In genomic region chr11:43923327-43924111, GRCh38 we compare ENCODE assay signal across 10 cellular contexts.
DNase-seq lines count a peak whose midpoint lies in the region; ATAC-seq and TF ChIP-seq lines count a peak whose summit lies in the region.
"Had no signal": no experiment of that assay in that cellular context is flagged by ENCODE, and none has a peak within 500 bp of the region (broad histone marks: within the 10 kb centered on the region; RNA-seq: fewer than 3 reads in every experiment).

No MANE protein-coding gene starts in this region.

- H3K4me3 ChIP-seq in WERI-Rb-1 (ENCODE audit: low read depth, low read length) = no peak overlapping the region

- H3K27ac ChIP-seq in WERI-Rb-1 = no peak overlapping the region

- no peaks in the 10 kb centered on the region for H3K27me3 ChIP-seq in WERI-Rb-1 (ENCODE audit: insufficient read depth, low read depth, severe bottlenecking)

- TF ChIP-seq CTCF in GM13977 (IDR thresholded peaks at IDR 0.05; ENCODE audit: extremely low read depth, insufficient read depth, missing control alignments) = no peak
- TF ChIP-seq CTCF in WERI-Rb-1 (IDR thresholded peaks at IDR 0.05; ENCODE audit: low read depth, low read length) = no peak

- H3K36me3 ChIP-seq in WERI-Rb-1 = peaks cover 10% of the 10 kb centered on the region

- no peaks in the 10 kb centered on the region for H3K9me3 ChIP-seq in WERI-Rb-1 (ENCODE audit: severe bottlenecking)

- in situ Hi-C loops in GM13977 (cut with MboI; ENCODE audit: low pct_unique_long_range_greater_than_20kb, low sequenced_read_pairs, unreplicated experiment) = no loop called here

- no peak for ATAC-seq in HG02798 (IDR thresholded peaks at IDR 0.05; ENCODE audit: poor library complexity, unreplicated experiment)

- DNase-seq in EL (peak; percentile 46), astrocyte of the hippocampus (ENCODE audit: low read depth, low spot score) (peak; percentile 66), hepatic stellate cell (ENCODE audit: low spot score) (peak; percentile 82), putamen (ENCODE audit: low spot score) (peak; percentile 64), NCI-H1092 treated with DMSO at 0.1 percent for 48 hours (lab: John Stamatoyannopoulos, UW) (no peak), GM13977 (ENCODE audit: low spot score) (no peak), WERI-Rb-1 (no peak)
- DNase-seq: immature natural killer cell, NCI-H1436 treated with DMSO at 0.1 percent for 48 hours had no signal

Comparison
In these comparisons a context has a peak if more than half of its experiments do, and no peak if none do; other contexts are left out.
1. DNase-seq: peak in EL (single experiment), astrocyte of the hippocampus (single experiment), hepatic stellate cell (single experiment) and putamen (single experiment); none in NCI-H1092 treated with DMSO at 0.1 percent for 48 hours (single experiment), GM13977 (single experiment) and WERI-Rb-1 (single experiment).